1 cellular context compared by ENCODE assay signal in genomic region chr16:67719048-67719777, GRCh38.
TF ChIP-seq lines count a peak whose summit lies in the region.

Gene GFOD2, minus strand, starts transcription at chr16:67719316. Its CDS starts 33,601 bp downstream, at chr16:67685715.

TF ChIP-seq in K562, 482 proteins besides CTCF, POLR2A, EP300 and RAD21 (continued from another document):
- no peak for TF ChIP-seq ATF3 (IDR thresholded peaks at IDR 0.05)
- TF ChIP-seq ATF3 (CRISPR knock-in tag; conservative IDR thresholded peaks at IDR 0.05): no peak; the same call in 1 of the 2 replicates
